Comparison of ENCODE assay signal across 1 cellular context in genomic region chr6:89321571-89321970, GRCh38.
TF ChIP-seq lines count a peak whose summit lies in the region.

No MANE protein-coding gene starts in this region.

TF ChIP-seq in GM12878, 131 proteins besides CTCF, POLR2A, EP300 and RAD21:
- TF ChIP-seq RUNX3 (IDR thresholded peaks at IDR 0.05; ENCODE audit: low read length) (peak; percentile 91), CBFB (IDR thresholded peaks at IDR 0.05; ENCODE audit: low read depth) (0 out of 2 replicates have a peak, but pooled peaks have one; percentile 54), CREB1 (IDR thresholded peaks at IDR 0.05; ENCODE audit: low read depth) (peak; percentile 44; the same call in 1 of the 2 replicates), SKIL (IDR thresholded peaks at IDR 0.05; ENCODE audit: low read depth, poor library complexity, severe bottlenecking) (no peak), FOXM1 (IDR thresholded peaks at IDR 0.05; ENCODE audit: low read depth, low read length) (0 out of 2 replicates have a peak, but pooled peaks have one; percentile 45), E4F1 (IDR thresholded peaks at IDR 0.05; ENCODE audit: borderline replicate concordance, partially characterized antibody) (no peak), EED (IDR thresholded peaks at IDR 0.05; ENCODE audit: low read depth) (peak; percentile 76), ETV6 (conservative IDR thresholded peaks at IDR 0.05 in 1 of 2, IDR thresholded peaks at IDR 0.05 in 1 of 2; ENCODE audit: borderline replicate concordance in 1 of 2, low read depth in 1 of 2) (0 out of 4 replicates have a peak, but pooled peaks of 1 of the 2 experiments have one; percentile 39), PAX5 (IDR thresholded peaks at IDR 0.05; ENCODE audit: borderline replicate concordance, low read depth, low read length) (peak; percentile 34; the same call in 1 of the 2 replicates), RB1 (IDR thresholded peaks at IDR 0.05; ENCODE audit: borderline replicate concordance) (no peak), POU2F2 (IDR thresholded peaks at IDR 0.05; ENCODE audit: borderline replicate concordance, low read depth, low read length) (no peak), IRF4 (IDR thresholded peaks at IDR 0.05; ENCODE audit: low read depth, low read length) (0 out of 2 replicates have a peak, but pooled peaks have one; percentile 10), CBX5 (IDR thresholded peaks at IDR 0.05; ENCODE audit: low read depth) (peak; percentile 37; the same call in 1 of the 2 replicates), NFIC (IDR thresholded peaks at IDR 0.05; ENCODE audit: low read depth, low read length) (peak; percentile 45; the same call in 1 of the 2 replicates), ZNF687 (IDR thresholded peaks at IDR 0.05) (no peak), POLR2AphosphoS5 (IDR thresholded peaks at IDR 0.05; ENCODE audit: low read length) (no peak), SREBF2 (IDR thresholded peaks at IDR 0.05; ENCODE audit: low read length) (no peak)
